8 cellular contexts compared by ENCODE assay signal in the genomic region with DNA sequence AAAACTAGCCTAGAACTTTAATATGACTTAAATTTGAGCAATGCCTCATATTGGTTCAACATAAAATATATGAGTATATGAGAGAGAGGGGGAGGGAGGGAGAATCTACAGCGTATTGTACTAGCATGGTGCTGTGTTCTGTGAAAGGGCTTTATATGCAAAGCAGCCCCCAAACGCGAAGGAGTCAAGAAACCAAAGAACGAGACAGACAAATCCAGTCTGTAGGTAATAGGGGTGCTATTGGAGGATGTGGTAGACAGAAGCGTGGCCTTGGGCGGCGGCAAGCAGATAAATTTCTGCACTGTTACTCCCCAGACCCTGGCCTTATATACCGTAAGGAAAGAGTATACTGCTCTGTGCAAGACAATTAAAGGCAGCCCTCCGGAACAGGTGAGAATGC. TPM values are rescaled to one million over a fixed set of nuclear protein-coding genes. Genes with fewer than 3 reads are reported as not detected.
DNase-seq lines count a peak whose midpoint lies in the region; ATAC-seq and TF ChIP-seq lines count a peak whose summit lies in the region.

No MANE protein-coding gene starts in this region.

- peaks cover 23% of the 10 kb centered on the region for H3K4me1 Mint-ChIP-seq in activated T-cell treated with anti-CD3 and anti-CD28 coated beads, Interleukin-2, amount 50 U/mL, for 4 hours (ENCODE audit: low read depth)
- peaks cover 20% of the 10 kb centered on the region for H3K4me1 Mint-ChIP-seq in mesothelial cell of epicardium

- TF ChIP-seq CTCF in astrocyte of the spinal cord (IDR thresholded peaks at IDR 0.05; ENCODE audit: low read depth, low read length) (no peak), mesothelial cell of epicardium (IDR thresholded peaks at IDR 0.05; ENCODE audit: unreplicated experiment) (no peak)

- peak overlapping the region; percentile 86 for H3K4me3 ChIP-seq in astrocyte of the spinal cord (ENCODE audit: low read depth, low read length)

- H3K9me3 Mint-ChIP-seq in activated T-cell treated with anti-CD3 and anti-CD28 coated beads, Interleukin-2, amount 50 U/mL, for 4 hours: no peaks in the 10 kb centered on the region
- no peaks in the 10 kb centered on the region for H3K9me3 Mint-ChIP-seq in mesothelial cell of epicardium

- DNase-seq in activated T-cell treated with anti-CD3 and anti-CD28 coated beads, Interleukin-2, amount 50 U/mL, for 4 hours: no peak
- no peak for DNase-seq in activated T-cell treated with anti-CD3 and anti-CD28 coated beads for 4 hours
- DNase-seq in astrocyte of the spinal cord (ENCODE audit: low read depth, low spot score): no peak
- DNase-seq in mesothelial cell of epicardium (ENCODE audit: low spot score in 2 of 2, unreplicated experiment in 2 of 2): no peak
- no peak for DNase-seq in HK-2 (ENCODE audit: unreplicated experiment)
- DNase-seq in C1 segment of cervical spinal cord (lab: John Stamatoyannopoulos, UW): no peak
- no peak for DNase-seq in hippocampal formation (lab: John Stamatoyannopoulos, UW)

- in situ Hi-C loops in astrocyte of the spinal cord (cut with HindIII; ENCODE audit: low sequenced_read_pairs): no loop called here

- H3K27me3 Mint-ChIP-seq in activated T-cell treated with anti-CD3 and anti-CD28 coated beads, Interleukin-2, amount 50 U/mL, for 4 hours (ENCODE audit: low read depth): peaks cover 10% of the 10 kb centered on the region
- H3K27me3 Mint-ChIP-seq in mesothelial cell of epicardium (ENCODE audit: low read depth): peaks cover 4% of the 10 kb centered on the region

- peak overlapping the region; percentile 82 for H3K27ac Mint-ChIP-seq in mesothelial cell of epicardium

- H3K4me3 Mint-ChIP-seq in activated T-cell treated with anti-CD3 and anti-CD28 coated beads, Interleukin-2, amount 50 U/mL, for 4 hours: peak overlapping the region; percentile 87
- peak overlapping the region; percentile 79 for H3K4me3 Mint-ChIP-seq in mesothelial cell of epicardium

- peaks cover under 1% of the 10 kb centered on the region for H3K36me3 Mint-ChIP-seq in activated T-cell treated with anti-CD3 and anti-CD28 coated beads, Interleukin-2, amount 50 U/mL, for 4 hours (ENCODE audit: insufficient read depth)
- H3K36me3 Mint-ChIP-seq in mesothelial cell of epicardium: peaks cover under 1% of the 10 kb centered on the region

- peak in 1 of 2 donors; percentile 15 for ATAC-seq in activated T-cell treated with anti-CD3 and anti-CD28 coated beads, Interleukin-2, amount 50 U/mL, for 4 hours
- peak; percentile 8 for ATAC-seq in HG03432 (IDR thresholded peaks at IDR 0.05; ENCODE audit: unreplicated experiment)

RNA-seq across cellular contexts. Expression of gene ANXA5, which starts 0.8 kb away (rescaled TPM):
- 10 to 100 TPM; 37.0 to 69.5 (median 59.4) TPM for total RNA-seq in activated T-cell treated with anti-CD3 and anti-CD28 coated beads, Interleukin-2, amount 50 U/mL, for 4 hours
- total RNA-seq in mesothelial cell of epicardium: 125 to 137 TPM (median 130 TPM) in 3 replicates
